Comparison of ENCODE assay signal across 1 cellular context in the genomic region with DNA sequence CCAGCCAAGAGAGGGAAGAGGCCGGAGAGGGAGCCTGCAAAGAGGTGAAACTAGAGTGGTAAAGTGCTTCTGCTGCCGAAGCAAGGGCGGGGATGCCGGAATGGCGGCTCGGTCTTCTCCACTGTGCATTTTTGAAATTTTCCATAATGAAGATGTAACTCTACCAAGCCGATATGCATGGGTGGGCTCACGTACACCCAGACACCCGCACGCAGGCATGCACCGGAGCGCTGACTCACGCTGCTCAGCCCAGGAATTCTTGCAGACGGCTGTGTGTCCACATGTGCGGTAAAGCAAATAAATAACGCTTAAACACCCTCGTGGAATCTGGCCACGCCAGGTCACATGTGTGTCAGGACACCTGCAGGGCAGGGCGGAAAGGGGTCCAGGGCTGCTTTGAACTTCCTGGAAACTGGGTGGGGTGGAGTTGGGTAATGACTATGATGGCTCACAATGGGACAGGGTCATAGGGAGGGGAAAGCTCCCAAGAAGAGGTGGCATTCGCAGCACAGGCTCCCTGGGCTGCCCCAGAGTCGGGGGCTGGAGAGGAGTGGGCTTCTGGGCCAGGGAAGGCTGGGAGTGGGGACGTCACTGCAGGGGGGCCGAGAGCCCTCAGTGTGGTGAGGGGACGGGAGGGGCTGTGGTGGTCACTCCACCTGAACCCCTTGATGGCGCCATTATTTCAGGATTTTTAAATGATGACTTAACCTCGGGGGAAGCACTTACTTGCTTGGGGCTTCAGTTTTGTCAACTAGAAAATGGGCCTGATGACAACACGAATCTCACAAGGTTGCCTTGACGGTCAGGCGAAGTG.
TF ChIP-seq lines count a peak whose summit lies in the region.

No MANE protein-coding gene starts in this region.

TF ChIP-seq in HepG2, 621 proteins besides CTCF, POLR2A, EP300 and RAD21 (continued from another document and continues in another):
- TF ChIP-seq ZNF407 (CRISPR knock-in tag; IDR thresholded peaks at IDR 0.05; ENCODE audit: not compliant biosample characterization) (peak; percentile 87), RORA (CRISPR knock-in tag; IDR thresholded peaks at IDR 0.05) (no peak), RFXANK (CRISPR knock-in tag; IDR thresholded peaks at IDR 0.05) (peak; percentile 91), ZFP1 (CRISPR knock-in tag; IDR thresholded peaks at IDR 0.05) (peak; percentile 98), ZNF451 (CRISPR knock-in tag; IDR thresholded peaks at IDR 0.05) (peak; percentile 77; the same call in 1 of the 2 replicates), NKX3-1 (CRISPR knock-in tag; IDR thresholded peaks at IDR 0.05) (peak; percentile 33; the same call in 1 of the 2 replicates), BATF2 (CRISPR knock-in tag; IDR thresholded peaks at IDR 0.05) (no peak), IRF1 (CRISPR knock-in tag; IDR thresholded peaks at IDR 0.05; ENCODE audit: low read depth) (peak; percentile 69; the same call in 1 of the 2 replicates), ZBTB8A (CRISPR knock-in tag; IDR thresholded peaks at IDR 0.05; ENCODE audit: borderline replicate concordance, low read depth) (peak; percentile 46; the same call in 1 of the 2 replicates), ZNF644 (CRISPR knock-in tag; IDR thresholded peaks at IDR 0.05; ENCODE audit: low read depth) (peak; percentile 82; the same call in 1 of the 2 replicates), HNRNPL (IDR thresholded peaks at IDR 0.05; ENCODE audit: low read depth, low read length) (peak; percentile 62; the same call in 1 of the 2 replicates), ZGPAT (CRISPR knock-in tag; IDR thresholded peaks at IDR 0.05) (peak; percentile 99), NBN (conservative IDR thresholded peaks at IDR 0.05) (no peak), ZNF205 (CRISPR knock-in tag; IDR thresholded peaks at IDR 0.05) (peak; percentile 96), ZNF569 (CRISPR knock-in tag; IDR thresholded peaks at IDR 0.05; ENCODE audit: borderline replicate concordance) (peak; percentile 93; the same call in 1 of the 2 replicates), UBTF (CRISPR knock-in tag; IDR thresholded peaks at IDR 0.05) (peak; percentile 66), PHB2 (IDR thresholded peaks at IDR 0.05; ENCODE audit: partially characterized antibody) (no peak), ZNF749 (CRISPR knock-in tag; IDR thresholded peaks at IDR 0.05; ENCODE audit: borderline replicate concordance) (peak; percentile 90; the same call in 1 of the 2 replicates), ZNF549 (CRISPR knock-in tag; IDR thresholded peaks at IDR 0.05) (no peak), ZNF367 (CRISPR knock-in tag; IDR thresholded peaks at IDR 0.05; ENCODE audit: borderline replicate concordance) (no peak), TBL1XR1 (IDR thresholded peaks at IDR 0.05; ENCODE audit: borderline replicate concordance, low read length, partially characterized antibody) (peak; percentile 96), NFIC (IDR thresholded peaks at IDR 0.05; ENCODE audit: low read length) (peak; percentile 88; the same call in 1 of the 2 replicates), ZNF333 (CRISPR knock-in tag; IDR thresholded peaks at IDR 0.05; ENCODE audit: borderline replicate concordance) (0 out of 2 replicates have a peak, but pooled peaks have one; percentile 54), ELF3 (CRISPR knock-in tag; IDR thresholded peaks at IDR 0.05) (peak; percentile 100), DNMT1 (CRISPR knock-in tag; IDR thresholded peaks at IDR 0.05) (peak; percentile 60; the same call in 1 of the 2 replicates), MTERF4 (CRISPR knock-in tag; IDR thresholded peaks at IDR 0.05) (peak; percentile 96), ETV6 (CRISPR knock-in tag; conservative IDR thresholded peaks at IDR 0.05) (peak; percentile 90), SNRNP70 (IDR thresholded peaks at IDR 0.05; ENCODE audit: low read depth, low read length) (no peak), PPARG (CRISPR knock-in tag; conservative IDR thresholded peaks at IDR 0.05) (peak; percentile 90; the same call in 1 of the 2 replicates), BRD4 (CRISPR knock-in tag; IDR thresholded peaks at IDR 0.05) (no peak; the same call in 1 of the 2 replicates), MNT (IDR thresholded peaks at IDR 0.05) (peak; percentile 99), ZSCAN29 (CRISPR knock-in tag; conservative IDR thresholded peaks at IDR 0.05) (peak; percentile 98), ADNP (CRISPR knock-in tag; IDR thresholded peaks at IDR 0.05) (no peak), ZNF234 (CRISPR knock-in tag; conservative IDR thresholded peaks at IDR 0.05) (no peak)
- TF ChIP-seq, protein P1, sequence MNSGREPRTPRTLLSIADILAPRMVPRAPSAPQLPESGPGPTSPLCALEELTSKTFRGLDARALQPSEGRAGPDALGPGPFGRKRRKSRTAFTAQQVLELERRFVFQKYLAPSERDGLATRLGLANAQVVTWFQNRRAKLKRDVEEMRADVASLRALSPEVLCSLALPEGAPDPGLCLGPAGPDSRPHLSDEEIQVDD (CRISPR knock-in tag; IDR thresholded peaks at IDR 0.05; ENCODE audit: borderline replicate concordance), result no peak; the same call in 1 of the 2 replicates
- TF ChIP-seq, protein P2, sequence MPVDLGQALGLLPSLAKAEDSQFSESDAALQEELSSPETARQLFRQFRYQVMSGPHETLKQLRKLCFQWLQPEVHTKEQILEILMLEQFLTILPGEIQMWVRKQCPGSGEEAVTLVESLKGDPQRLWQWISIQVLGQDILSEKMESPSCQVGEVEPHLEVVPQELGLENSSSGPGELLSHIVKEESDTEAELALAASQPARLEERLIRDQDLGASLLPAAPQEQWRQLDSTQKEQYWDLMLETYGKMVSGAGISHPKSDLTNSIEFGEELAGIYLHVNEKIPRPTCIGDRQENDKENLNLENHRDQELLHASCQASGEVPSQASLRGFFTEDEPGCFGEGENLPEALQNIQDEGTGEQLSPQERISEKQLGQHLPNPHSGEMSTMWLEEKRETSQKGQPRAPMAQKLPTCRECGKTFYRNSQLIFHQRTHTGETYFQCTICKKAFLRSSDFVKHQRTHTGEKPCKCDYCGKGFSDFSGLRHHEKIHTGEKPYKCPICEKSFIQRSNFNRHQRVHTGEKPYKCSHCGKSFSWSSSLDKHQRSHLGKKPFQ (CRISPR knock-in tag; IDR thresholded peaks at IDR 0.05; ENCODE audit: insufficient replicate concordance), result peak; percentile 92
